In the genomic region with DNA sequence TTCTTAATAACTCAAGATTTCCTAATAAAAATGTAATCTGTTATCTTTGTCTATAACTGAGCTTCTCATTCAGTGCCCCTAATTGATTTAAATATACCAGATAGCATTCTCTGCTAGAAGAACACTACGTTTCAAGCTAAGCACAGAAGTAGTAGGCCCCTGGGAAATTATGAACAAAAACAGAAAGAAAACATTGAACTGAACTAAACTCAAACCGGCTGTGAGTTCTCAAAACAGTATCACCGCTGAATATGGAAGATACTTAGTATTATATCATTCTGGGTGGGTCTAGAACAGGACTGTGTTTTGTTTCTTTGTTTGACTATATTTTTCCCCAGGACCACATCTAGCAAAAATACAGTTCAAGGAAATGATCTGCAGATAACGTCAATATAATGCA, we compare ENCODE assay signal across 15 cellular contexts.
"Had no signal": no experiment of that assay in that cellular context is flagged by ENCODE, and none has a peak within 500 bp of the region (broad histone marks: within the 10 kb centered on the region; RNA-seq: fewer than 3 reads in every experiment).

No MANE protein-coding gene starts in this region.

- H3K27me3 ChIP-seq: neutrophil, vagina had no signal

- H3K36me3 Mint-ChIP-seq: activated CD4-positive, alpha-beta memory T cell treated with anti-CD3 and anti-CD28 coated beads for 36 hours; activated naive CD8-positive, alpha-beta T cell treated with anti-CD3 and anti-CD28 coated beads for 36 hours; natural killer cell treated with Interleukin-12 subunit alpha and Interleukin-12 subunit beta and Interleukin-15 and Interleukin-18, amount 100 ng/mL, for 72 hours; type B pancreatic cell had no signal

- H3K4me3 Mint-ChIP-seq: activated CD4-positive, alpha-beta memory T cell treated with anti-CD3 and anti-CD28 coated beads for 36 hours; activated naive CD8-positive, alpha-beta T cell treated with anti-CD3 and anti-CD28 coated beads for 36 hours; type B pancreatic cell had no signal

- H3K27me3 Mint-ChIP-seq: activated CD4-positive, alpha-beta memory T cell treated with anti-CD3 and anti-CD28 coated beads for 36 hours; natural killer cell treated with Interleukin-12 subunit alpha and Interleukin-12 subunit beta and Interleukin-15 and Interleukin-18, amount 100 ng/mL, for 72 hours had no signal

- DNase-seq: activated CD4-positive, alpha-beta memory T cell treated with anti-CD3 and anti-CD28 coated beads for 36 hours; activated CD4-positive, alpha-beta T cell treated with anti-CD3 and anti-CD28 coated beads for 48 hours; activated naive CD4-positive, alpha-beta T cell treated with Interleukin-2 at 50 U/mL for 16 hours; activated naive CD8-positive, alpha-beta T cell treated with anti-CD3 and anti-CD28 coated beads for 36 hours; activated T-cell treated with anti-CD3 and anti-CD28 coated beads, Interleukin-2, amount 50 U/mL, for 48 hours; kidney; stimulated activated CD4-positive, alpha-beta T cell treated with anti-CD3 and anti-CD28 coated beads, Interleukin-4, amount 100 ng/mL, for 24 hours; stimulated activated naive CD4-positive, alpha-beta T cell treated with Interleukin-2 at 50 U/mL for 16 hours had no signal

- H3K27ac Mint-ChIP-seq: activated CD4-positive, alpha-beta memory T cell treated with anti-CD3 and anti-CD28 coated beads for 36 hours; activated naive CD8-positive, alpha-beta T cell treated with anti-CD3 and anti-CD28 coated beads for 36 hours; type B pancreatic cell had no signal

- FAIRE-seq: kidney had no signal

- ATAC-seq: left lobe of liver had no signal

- H3K4me1 ChIP-seq: vagina had no signal

- H3K9me3 Mint-ChIP-seq: activated CD4-positive, alpha-beta memory T cell treated with anti-CD3 and anti-CD28 coated beads for 36 hours; activated naive CD8-positive, alpha-beta T cell treated with anti-CD3 and anti-CD28 coated beads for 36 hours; natural killer cell treated with Interleukin-12 subunit alpha and Interleukin-12 subunit beta and Interleukin-15 and Interleukin-18, amount 100 ng/mL, for 72 hours; type B pancreatic cell had no signal

- H3K4me3 ChIP-seq: thoracic aorta, vagina had no signal

- H3K9me3 ChIP-seq: neutrophil, thoracic aorta, vagina had no signal

- H3K4me1 Mint-ChIP-seq: activated naive CD8-positive, alpha-beta T cell treated with anti-CD3 and anti-CD28 coated beads for 36 hours had no signal

- H3K36me3 ChIP-seq: neutrophil, thoracic aorta, vagina had no signal

- H3K27ac ChIP-seq: epithelial cell of prostate, neutrophil, thoracic aorta, vagina had no signal
